1 cellular context compared by ENCODE assay signal in genomic region chr14:20723458-20723857, GRCh38.
TF ChIP-seq lines count a peak whose summit lies in the region.

No MANE protein-coding gene starts in this region.

TF ChIP-seq in WTC11, 78 proteins besides CTCF, POLR2A, EP300 and RAD21 (continued from another document):
- TF ChIP-seq ZMAT4 (CRISPR knock-in tag; IDR thresholded peaks at IDR 0.05) = no peak
- TF ChIP-seq AFF4 (CRISPR knock-in tag; IDR thresholded peaks at IDR 0.05; ENCODE audit: borderline replicate concordance) = no peak
- TF ChIP-seq MAX (CRISPR knock-in tag; IDR thresholded peaks at IDR 0.05) = no peak; the same call in 1 of the 2 replicates
- no peak for TF ChIP-seq PRRX2 (CRISPR knock-in tag; IDR thresholded peaks at IDR 0.05)
TF ChIP-seq in WTC11: peak in this region for 0.
